ENCODE assay signal across 1 cellular context in the genomic region with DNA sequence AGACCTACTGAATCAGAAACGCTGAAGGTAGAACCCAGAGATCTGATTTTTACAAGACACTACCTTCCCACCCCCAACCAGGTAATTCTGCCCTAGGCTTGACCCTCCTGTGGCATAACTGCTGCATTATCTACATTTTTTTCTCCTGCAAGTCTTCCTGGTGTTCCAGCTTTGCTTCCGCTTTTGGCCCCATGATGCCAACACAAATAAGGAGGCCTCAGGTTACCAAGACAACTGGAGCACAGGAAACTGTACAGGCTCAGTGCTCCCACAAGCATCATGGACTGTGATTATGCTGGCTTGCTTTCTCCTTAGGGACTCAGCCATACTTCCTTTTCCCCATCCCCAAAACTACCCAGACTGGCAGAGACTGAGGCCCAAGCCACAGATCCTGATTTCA.
TF ChIP-seq lines count a peak whose summit lies in the region.

No MANE protein-coding gene starts in this region.

TF ChIP-seq in IMR-90, 13 proteins besides CTCF, POLR2A, EP300 and RAD21:
- TF ChIP-seq NFE2L2 (IDR thresholded peaks at IDR 0.05; ENCODE audit: low read depth, low read length) (no peak), RCOR1 (IDR thresholded peaks at IDR 0.05; ENCODE audit: insufficient replicate concordance, low read length) (no peak), USF2 (IDR thresholded peaks at IDR 0.05; ENCODE audit: low read depth, low read length) (no peak), RFX5 (IDR thresholded peaks at IDR 0.05; ENCODE audit: low read depth, low read length) (no peak), MAZ (IDR thresholded peaks at IDR 0.05; ENCODE audit: borderline replicate concordance, low read depth, low read length) (no peak), CHD1 (IDR thresholded peaks at IDR 0.05; ENCODE audit: low read depth, low read length) (no peak), ELK1 (IDR thresholded peaks at IDR 0.05; ENCODE audit: borderline replicate concordance, low read depth, low read length) (no peak), MXI1 (IDR thresholded peaks at IDR 0.05; ENCODE audit: borderline replicate concordance, low read depth, low read length) (no peak), SMC3 (IDR thresholded peaks at IDR 0.05; ENCODE audit: low read depth, low read length) (no peak)
